In the genomic region with DNA sequence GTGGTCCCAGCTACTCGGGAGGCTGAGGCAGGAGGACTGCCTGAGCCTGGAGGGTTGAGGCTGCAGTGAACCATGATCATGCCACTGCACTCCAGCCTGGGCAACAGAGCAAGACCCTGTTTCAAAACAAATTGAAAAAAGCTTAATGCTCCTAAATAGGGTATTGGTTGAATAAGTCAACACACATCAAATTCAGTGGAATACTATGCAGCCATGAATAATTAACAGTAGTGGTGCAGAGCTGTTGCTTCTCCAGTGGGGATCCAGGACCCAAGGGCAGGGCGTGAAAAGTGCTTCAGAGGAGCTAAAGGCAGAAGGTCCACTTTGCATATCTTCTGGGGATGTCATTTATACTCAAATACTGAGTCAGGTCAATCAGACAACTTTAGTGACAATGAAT, we compare ENCODE assay signal across 1 cellular context.
TF ChIP-seq lines count a peak whose summit lies in the region.

No MANE protein-coding gene starts in this region.

TF ChIP-seq in HEK293, 187 proteins besides CTCF, POLR2A, EP300 and RAD21:
- TF ChIP-seq ZNF146 (tag by site-specific recombination; IDR thresholded peaks at IDR 0.05), result peak; percentile 30; the same call in 1 of the 2 replicates
- TF ChIP-seq, protein P1, sequence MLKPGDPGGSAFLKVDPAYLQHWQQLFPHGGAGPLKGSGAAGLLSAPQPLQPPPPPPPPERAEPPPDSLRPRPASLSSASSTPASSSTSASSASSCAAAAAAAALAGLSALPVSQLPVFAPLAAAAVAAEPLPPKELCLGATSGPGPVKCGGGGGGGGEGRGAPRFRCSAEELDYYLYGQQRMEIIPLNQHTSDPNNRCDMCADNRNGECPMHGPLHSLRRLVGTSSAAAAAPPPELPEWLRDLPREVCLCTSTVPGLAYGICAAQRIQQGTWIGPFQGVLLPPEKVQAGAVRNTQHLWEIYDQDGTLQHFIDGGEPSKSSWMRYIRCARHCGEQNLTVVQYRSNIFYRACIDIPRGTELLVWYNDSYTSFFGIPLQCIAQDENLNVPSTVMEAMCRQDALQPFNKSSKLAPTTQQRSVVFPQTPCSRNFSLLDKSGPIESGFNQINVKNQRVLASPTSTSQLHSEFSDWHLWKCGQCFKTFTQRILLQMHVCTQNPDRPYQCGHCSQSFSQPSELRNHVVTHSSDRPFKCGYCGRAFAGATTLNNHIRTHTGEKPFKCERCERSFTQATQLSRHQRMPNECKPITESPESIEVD (tag by site-specific recombination; IDR thresholded peaks at IDR 0.05), result no peak
